12 cellular contexts compared by ENCODE assay signal in the genomic region with DNA sequence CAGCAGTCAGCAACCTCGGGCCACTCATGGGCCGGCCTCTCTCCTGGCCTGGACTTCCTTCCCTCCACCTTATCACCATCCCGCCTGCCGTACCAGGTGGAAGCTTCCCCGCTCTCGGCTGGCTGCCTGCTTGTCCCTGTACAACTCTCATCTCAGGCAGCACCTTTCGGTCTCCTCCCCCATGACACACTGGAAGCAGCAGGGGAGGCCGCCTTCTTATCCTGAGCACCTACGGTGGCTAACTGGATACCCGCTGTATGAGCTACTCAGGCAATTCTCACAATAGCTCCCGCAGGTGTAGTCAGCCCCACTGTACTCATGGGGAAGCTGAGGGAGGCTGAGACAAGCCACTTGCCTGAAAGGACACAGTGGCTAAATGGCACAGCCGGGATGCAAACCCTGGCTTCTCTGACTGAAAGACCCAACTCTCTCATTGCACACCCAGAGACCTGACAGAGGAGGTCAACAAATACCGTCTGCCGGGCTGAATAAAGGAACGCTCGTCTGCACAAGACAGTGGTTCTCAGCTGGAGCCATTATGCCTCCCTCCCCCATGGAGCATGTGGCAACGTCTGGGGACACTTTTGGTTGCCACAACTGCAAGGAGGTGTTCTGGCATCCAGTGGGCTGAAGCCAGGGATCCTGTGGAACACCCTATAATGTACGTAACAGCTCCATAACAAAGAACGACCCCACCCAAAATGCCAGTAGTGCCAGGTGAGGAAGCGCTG. TPM values are rescaled to one million over a fixed set of nuclear protein-coding genes. Genes with fewer than 3 reads are reported as not detected.
A peak's percentile ranks its signal among the peaks of the same experiment; 100 is the strongest.
DNase-seq lines count a peak whose midpoint lies in the region; ATAC-seq and TF ChIP-seq lines count a peak whose summit lies in the region.
"Had no signal": no experiment of that assay in that cellular context is flagged by ENCODE, and none has a peak within 500 bp of the region (broad histone marks: within the 10 kb centered on the region; RNA-seq: fewer than 3 reads in every experiment).

No MANE protein-coding gene starts in this region.

- H3K27me3 ChIP-seq in left ventricle myocardium inferior (ENCODE audit: low read depth) (no peaks in the 10 kb centered on the region), right cardiac atrium (ENCODE audit: control insufficient read depth, insufficient read depth) (no peaks in the 10 kb centered on the region), tibial nerve (no peaks in the 10 kb centered on the region)
- H3K27me3 ChIP-seq: testis had no signal

- peak overlapping the region; percentile 94 for H3K27ac Mint-ChIP-seq in activated CD8-positive, alpha-beta T cell treated with anti-CD3 and anti-CD28 coated beads for 36 hours

- H3K9me3 Mint-ChIP-seq in activated CD8-positive, alpha-beta T cell treated with anti-CD3 and anti-CD28 coated beads for 36 hours = peaks cover 2% of the 10 kb centered on the region

- H3K27ac ChIP-seq in left ventricle myocardium inferior (replicated peaks) (peak overlapping the region; percentile 79), right cardiac atrium (ENCODE audit: low read length) (peak overlapping the region; percentile 4), tibial nerve (peak overlapping the region in 3 of 4 donors; percentile 75 to 81 (median 77))
- H3K27ac ChIP-seq: C4-2B had no signal

- peaks cover 63% of the 10 kb centered on the region for H3K4me1 ChIP-seq in left ventricle myocardium inferior
- H3K4me1 ChIP-seq in right cardiac atrium (ENCODE audit: control insufficient read depth, insufficient read depth, low read length) = no peaks in the 10 kb centered on the region
- H3K4me1 ChIP-seq in tibial nerve = peaks cover 0 to 50% (median 26%) of the 10 kb centered on the region in 4 donors

- ATAC-seq in Right ventricle myocardium inferior (no peak), right cardiac atrium (no peak), GM21723 (IDR thresholded peaks at IDR 0.05; ENCODE audit: unreplicated experiment) (no peak), HG03354 (IDR thresholded peaks at IDR 0.05; ENCODE audit: poor library complexity, severe bottlenecking, unreplicated experiment) (no peak)
- peak; percentile 12 for ATAC-seq in activated CD8-positive, alpha-beta T cell treated with anti-CD3 and anti-CD28 coated beads for 36 hours

- H3K4me1 Mint-ChIP-seq in activated CD8-positive, alpha-beta T cell treated with anti-CD3 and anti-CD28 coated beads for 36 hours (ENCODE audit: low read depth) = peaks cover 79% of the 10 kb centered on the region

- H3K36me3 ChIP-seq in left ventricle myocardium inferior (no peaks in the 10 kb centered on the region), tibial nerve (no peaks in the 10 kb centered on the region)

- H3K4me3 ChIP-seq in left ventricle myocardium inferior (no peak overlapping the region), right cardiac atrium (ENCODE audit: low read length) (no peak overlapping the region), tibial nerve (no peak overlapping the region)
- H3K4me3 ChIP-seq: testis had no signal

- CTCF ChIA-PET in activated CD8-positive, alpha-beta T cell treated with anti-CD3 and anti-CD28 coated beads for 36 hours (lab: Charles Lee) = interaction anchor here (1.1 to 3.4 kb wide), 4 partner anchors 10 to 104 kb away, joined by 3 to 26 read pairs (median 5); a partner anchor contains a TSS

- H3K4me3 Mint-ChIP-seq in activated CD8-positive, alpha-beta T cell treated with anti-CD3 and anti-CD28 coated beads for 36 hours = peak overlapping the region; percentile 83

- no peak for TF ChIP-seq EP300 in tibial nerve (IDR thresholded peaks at IDR 0.05)

- H3K36me3 Mint-ChIP-seq in activated CD8-positive, alpha-beta T cell treated with anti-CD3 and anti-CD28 coated beads for 36 hours (ENCODE audit: low read depth) = peaks cover 70% of the 10 kb centered on the region

- TF ChIP-seq CTCF in left ventricle myocardium inferior (IDR thresholded peaks at IDR 0.05; ENCODE audit: borderline replicate concordance) = no peak
- no peak for TF ChIP-seq CTCF in activated CD8-positive, alpha-beta T cell treated with anti-CD3 and anti-CD28 coated beads for 36 hours (IDR thresholded peaks at IDR 0.05)
- no peak for TF ChIP-seq CTCF in tibial nerve (IDR thresholded peaks at IDR 0.05)

- H3K27me3 Mint-ChIP-seq in activated CD8-positive, alpha-beta T cell treated with anti-CD3 and anti-CD28 coated beads for 36 hours = no peaks in the 10 kb centered on the region

- POLR2A ChIA-PET in activated CD8-positive, alpha-beta T cell treated with anti-CD3 and anti-CD28 coated beads for 36 hours (lab: Charles Lee) = interaction anchor here (1.1 to 2.9 kb wide), 10 partner anchors 10 to 217 kb away, joined by 3 to 30 read pairs (median 6); a partner anchor contains a TSS

- H3K9me3 ChIP-seq in left ventricle myocardium inferior (replicated peaks) = no peaks in the 10 kb centered on the region
- no peaks in the 10 kb centered on the region for H3K9me3 ChIP-seq in right cardiac atrium (ENCODE audit: control insufficient read depth, low read length)
- no peaks in the 10 kb centered on the region for H3K9me3 ChIP-seq in tibial nerve
- H3K9me3 ChIP-seq: testis had no signal

- DNase-seq in left ventricle myocardium inferior (no peak), Right ventricle myocardium inferior (ENCODE audit: missing footprints) (no peak), right cardiac atrium (no peak), tibial nerve (ENCODE audit: low spot score in 2 of 2) (no peak), NCI-H1930 (lab: John Stamatoyannopoulos, UW) (no peak)
- DNase-seq in activated CD8-positive, alpha-beta T cell treated with anti-CD3 and anti-CD28 coated beads for 36 hours = peak; percentile 73
- DNase-seq: NCI-H1105 treated with DMSO at 0.1 percent for 48 hours, testis had no signal

- intact Hi-C loops in left ventricle myocardium inferior (cut with micrococcal nuclease) (no loop called here), Right ventricle myocardium inferior (cut with DNase I) (no loop called here), right cardiac atrium (cut with DNase I) (no loop called here)
- intact Hi-C loops in activated CD8-positive, alpha-beta T cell treated with anti-CD3 and anti-CD28 coated beads for 36 hours (cut with micrococcal nuclease) = loop anchor here (2.0 to 5.0 kb wide), 2 partner anchors 66 to 171 kb away; a partner anchor contains a TSS

- WGBS in right cardiac atrium = 78% methylated on average over 20 of the region's 20 CpGs
- 64 to 68% methylated on average over 15 to 20 of the region's 20 CpGs for WGBS in tibial nerve, 2 donors

- no peak for TF ChIP-seq POLR2A in tibial nerve (IDR thresholded peaks at IDR 0.05)

RNA-seq across cellular contexts. Expression of a gene that starts 9.6 kb away (rescaled TPM):
- total RNA-seq in left ventricle myocardium inferior (5.3 TPM), Right ventricle myocardium inferior (8.9 TPM), right cardiac atrium (10 to 100 TPM; 10.1 to 15.7 (median 11.3) TPM), tibial nerve (10 to 100 TPM; 35.4 to 75.6 (median 48.0) TPM)
- total RNA-seq in activated CD8-positive, alpha-beta T cell treated with anti-CD3 and anti-CD28 coated beads for 36 hours = 100 to 1,000 TPM; 142 to 143 TPM
- 6.1 TPM for polyA plus RNA-seq in right cardiac atrium

RNA-seq across cellular contexts. Expression of a gene that starts 15.5 kb away (rescaled TPM):
- total RNA-seq in left ventricle myocardium inferior = not detected
- total RNA-seq in Right ventricle myocardium inferior = not detected
- not detected for total RNA-seq in activated CD8-positive, alpha-beta T cell treated with anti-CD3 and anti-CD28 coated beads for 36 hours
- not detected for total RNA-seq in right cardiac atrium
- polyA plus RNA-seq in right cardiac atrium = not detected
- not detected for total RNA-seq in tibial nerve
- total RNA-seq: osteoblast had no signal

Comparison
In these comparisons a context has a peak if more than half of its experiments do, and no peak if none do; other contexts are left out.
1. H3K27ac ChIP-seq: peak in every context shown above with its lines; median percentile 79 in left ventricle myocardium inferior; 77 in tibial nerve; 4 in right cardiac atrium.